ENCODE assay signal across 1 cellular context in the genomic region with DNA sequence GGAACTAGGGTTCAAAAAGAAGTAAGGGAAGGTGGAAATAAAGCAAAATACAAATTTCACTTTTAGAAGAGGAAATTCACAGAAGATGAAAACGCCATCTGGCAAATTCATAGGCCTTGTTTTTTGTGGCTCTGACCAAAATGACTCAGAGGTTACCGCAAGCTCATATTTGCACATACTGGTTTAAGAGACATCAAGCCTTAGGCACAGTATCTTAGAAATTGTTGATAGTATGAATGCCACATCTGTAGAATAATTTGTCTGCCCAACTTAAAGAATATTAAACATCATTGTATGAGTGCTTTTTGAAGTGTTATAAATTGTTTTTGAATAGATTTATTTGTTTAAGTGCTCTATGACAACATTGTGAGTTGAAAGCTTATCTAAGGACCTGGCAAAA.
TF ChIP-seq lines count a peak whose summit lies in the region.

No MANE protein-coding gene starts in this region.

TF ChIP-seq in endothelial cell of umbilical vein, 7 proteins besides CTCF, POLR2A, EP300 and RAD21:
- TF ChIP-seq FOS (IDR thresholded peaks at IDR 0.05; ENCODE audit: borderline replicate concordance, insufficient read depth, low read length) (no peak), MYC (IDR thresholded peaks at IDR 0.05; ENCODE audit: low read depth, low read length) (no peak), JUN (IDR thresholded peaks at IDR 0.05; ENCODE audit: borderline replicate concordance, insufficient read depth, insufficient read length, low read depth) (no peak), EZH2 (IDR thresholded peaks at IDR 0.05; ENCODE audit: borderline replicate concordance, low read depth, low read length, severe bottlenecking) (no peak), POLR2AphosphoS5 (IDR thresholded peaks at IDR 0.05; ENCODE audit: insufficient read depth, low read depth, low read length) (no peak), MAX (IDR thresholded peaks at IDR 0.05; ENCODE audit: insufficient read depth, insufficient read length) (no peak), GATA2 (IDR thresholded peaks at IDR 0.05; ENCODE audit: insufficient read depth, insufficient read length, low read depth, low read length) (no peak)
